8 cellular contexts compared by ENCODE assay signal in genomic region chr11:109864834-109865557, GRCh38.
DNase-seq lines count a peak whose midpoint lies in the region; ATAC-seq and FAIRE-seq lines count a peak whose summit lies in the region.

No MANE protein-coding gene starts in this region.

- intact Hi-C loops in left colon (cut with DNase I, micrococcal nuclease), result no loop called here

- no peaks in the 10 kb centered on the region for H3K27me3 Mint-ChIP-seq in natural killer cell treated with Interleukin-12 subunit alpha and Interleukin-12 subunit beta and Interleukin-15 and Interleukin-18, amount 100 ng/mL, for 72 hours

- H3K27ac Mint-ChIP-seq in natural killer cell treated with Interleukin-12 subunit alpha and Interleukin-12 subunit beta and Interleukin-15 and Interleukin-18, amount 100 ng/mL, for 72 hours, result no peak overlapping the region

- peak; percentile 10 for DNase-seq in NCI-H748 (lab: John Stamatoyannopoulos, UW; ENCODE audit: unreplicated experiment)
- DNase-seq in NCI-H748 treated with DMSO at 0.1 percent for 48 hours (lab: John Stamatoyannopoulos, UW), result no peak
- DNase-seq in RCC 7860 (ENCODE audit: low spot score), result peak; percentile 24
- DNase-seq in renal cortical epithelial cell (ENCODE audit: low read depth), result peak; percentile 65
- DNase-seq in left colon, result no peak
- DNase-seq in natural killer cell treated with Interleukin-12 subunit alpha and Interleukin-12 subunit beta and Interleukin-15 and Interleukin-18, amount 100 ng/mL, for 72 hours (ENCODE audit: low spot score), result no peak
- DNase-seq in stimulated activated CD4-positive, alpha-beta T cell treated with anti-CD3 and anti-CD28 coated beads, Interleukin-2, amount 100 ng/mL, for 24 hours, result no peak

- H3K9me3 Mint-ChIP-seq in natural killer cell treated with Interleukin-12 subunit alpha and Interleukin-12 subunit beta and Interleukin-15 and Interleukin-18, amount 100 ng/mL, for 72 hours, result peaks cover 9% of the 10 kb centered on the region

- H3K36me3 Mint-ChIP-seq in natural killer cell treated with Interleukin-12 subunit alpha and Interleukin-12 subunit beta and Interleukin-15 and Interleukin-18, amount 100 ng/mL, for 72 hours, result no peaks in the 10 kb centered on the region

- H3K4me1 Mint-ChIP-seq in natural killer cell treated with Interleukin-12 subunit alpha and Interleukin-12 subunit beta and Interleukin-15 and Interleukin-18, amount 100 ng/mL, for 72 hours (ENCODE audit: low read depth in 2 of 2), result no peaks in the 10 kb centered on the region

- H3K4me3 Mint-ChIP-seq in natural killer cell treated with Interleukin-12 subunit alpha and Interleukin-12 subunit beta and Interleukin-15 and Interleukin-18, amount 100 ng/mL, for 72 hours, result no peak overlapping the region

- ATAC-seq in HG02970 (IDR thresholded peaks at IDR 0.05; ENCODE audit: low FRiP score, unreplicated experiment) (peak; percentile 23), left colon (no peak)
- ATAC-seq in natural killer cell treated with Interleukin-12 subunit alpha and Interleukin-12 subunit beta and Interleukin-15 and Interleukin-18, amount 100 ng/mL, for 72 hours, result no peak

- no peak for FAIRE-seq in RCC 7860 (lab: Jason Lieb, UNC)

Comparison
In these comparisons a context has a peak if more than half of its experiments do, and no peak if none do; other contexts are left out.
1. DNase-seq: peak in NCI-H748 (single experiment), RCC 7860 (single experiment) and renal cortical epithelial cell (single experiment); none in NCI-H748 treated with DMSO at 0.1 percent for 48 hours (single experiment), left colon (0 of 2), natural killer cell treated with Interleukin-12 subunit alpha and Interleukin-12 subunit beta and Interleukin-15 and Interleukin-18, amount 100 ng/mL, for 72 hours (single experiment) and stimulated activated CD4-positive, alpha-beta T cell treated with anti-CD3 and anti-CD28 coated beads, Interleukin-2, amount 100 ng/mL, for 24 hours (0 of 2).